Comparison of ENCODE assay signal across 11 cellular contexts in genomic region chr6:105178110-105178509, GRCh38. TPM values are rescaled to one million over a fixed set of nuclear protein-coding genes. Genes with fewer than 3 reads are reported as not detected.
DNase-seq lines count a peak whose midpoint lies in the region; ATAC-seq, FAIRE-seq and TF ChIP-seq lines count a peak whose summit lies in the region.
"Had no signal": no experiment of that assay in that cellular context is flagged by ENCODE, and none has a peak within 500 bp of the region (broad histone marks: within the 10 kb centered on the region; RNA-seq: fewer than 3 reads in every experiment).

No MANE protein-coding gene starts in this region.

- peaks cover 5% of the 10 kb centered on the region for H3K9me3 ChIP-seq in adipocyte (ENCODE audit: control insufficient read depth, low read length)
- no peaks in the 10 kb centered on the region for H3K9me3 ChIP-seq in right cardiac atrium (ENCODE audit: control insufficient read depth, low read length)
- no peaks in the 10 kb centered on the region for H3K9me3 ChIP-seq in thyroid gland

- peak overlapping the region; percentile 88 for H3K9ac ChIP-seq in adipocyte (ENCODE audit: low read length)

- no peaks in the 10 kb centered on the region for H3K36me3 ChIP-seq in adipocyte (ENCODE audit: control insufficient read depth, insufficient read depth, low read length, severe bottlenecking)
- no peaks in the 10 kb centered on the region for H3K36me3 ChIP-seq in thyroid gland

- intact Hi-C loops in right cardiac atrium (cut with DNase I): no loop called here
- intact Hi-C loops in thyroid gland (cut with DNase I): no loop called here

- H3K4me3 ChIP-seq in adipocyte (ENCODE audit: low read length) (peak overlapping the region; percentile 87), right cardiac atrium (ENCODE audit: low read length) (peak overlapping the region; percentile 8), thyroid gland (replicated peaks in 1 of 3) (no peak overlapping the region)

- no peak for TF ChIP-seq CTCF in thyroid gland (IDR thresholded peaks at IDR 0.05)

- H3K27ac ChIP-seq in right cardiac atrium (ENCODE audit: low read length) (no peak overlapping the region), thyroid gland (no peak overlapping the region)
- H3K27ac ChIP-seq: C4-2B had no signal

- WGBS in right cardiac atrium: 36% methylated on average over 1 of the region's 1 CpG
- WGBS in thyroid gland, 2 donors: 68 to 79% methylated on average over 1 of the region's 1 CpG

- FAIRE-seq in H54 (lab: Jason Lieb, UNC): peak; percentile 71
- FAIRE-seq: GM12891 had no signal

- DNase-seq in A172 (ENCODE audit: low spot score) (peak; percentile 79), H54 (ENCODE audit: insufficient read length, low spot score) (peak; percentile 48), adipocyte (ENCODE audit: low read depth) (peak; percentile 73), right cardiac atrium (no peak), GF-D8 (lab: John Stamatoyannopoulos, UW) (no peak), thyroid gland (no peak)
- no peak for DNase-seq in activated T-cell treated with anti-CD3 and anti-CD28 coated beads, Interleukin-2, amount 50 U/mL, for 48 hours

- TF ChIP-seq POLR2A in H54 (IDR thresholded peaks at IDR 0.05; ENCODE audit: low read depth, low read length) (no peak), thyroid gland (IDR thresholded peaks at IDR 0.05) (no peak)

- ATAC-seq in right cardiac atrium (no peak), HG02759 (IDR thresholded peaks at IDR 0.05; ENCODE audit: unreplicated experiment) (no peak)

- no peaks in the 10 kb centered on the region for H3K27me3 ChIP-seq in adipocyte (replicated peaks; ENCODE audit: control insufficient read depth, insufficient read depth, low read length)
- H3K27me3 ChIP-seq in right cardiac atrium (ENCODE audit: control insufficient read depth, insufficient read depth): no peaks in the 10 kb centered on the region
- H3K27me3 ChIP-seq in thyroid gland: no peaks in the 10 kb centered on the region

- H3K4me1 ChIP-seq in adipocyte (ENCODE audit: control insufficient read depth, insufficient read depth, low read length) (peaks cover 12% of the 10 kb centered on the region), right cardiac atrium (ENCODE audit: control insufficient read depth, insufficient read depth, low read length) (peaks cover 2% of the 10 kb centered on the region), thyroid gland (no peaks in the 10 kb centered on the region)

RNA-seq across cellular contexts. Expression of gene POPDC3, which starts 1.7 kb away (rescaled TPM):
- total RNA-seq in A172 (2014; rRNA removed; shearing (Covaris generic)): 29.4 and 45.7 TPM in 2 replicates
- total RNA-seq in right cardiac atrium (10 to 100 TPM; 31.6 to 48.3 (median 41.3) TPM), thyroid gland (under 1 TPM in 1 of 4 donors, not detected in 3; 0.33 TPM)
- 53.2 TPM for polyA plus RNA-seq in right cardiac atrium
- total RNA-seq: activated T-helper 1 cell treated with anti-CD3 and anti-CD28 coated beads, Interleukin-12 subunit alpha, Interleukin-12 subunit beta, Interleukin-2, Interleukin-4 antibody, amounts not matched to agents 30 ng/mL and 10 ng/mL and 1 ng/mL, durations not matched to agents 14 hours and 24 hours and 36 hours had no signal

Comparison
In these comparisons a context has a peak if more than half of its experiments do, and no peak if none do; other contexts are left out.
1. DNase-seq: peak in A172 (single experiment), H54 (single experiment) and adipocyte (single experiment); none in right cardiac atrium (0 of 3), GF-D8 (single experiment), thyroid gland (0 of 2) and activated T-cell treated with anti-CD3 and anti-CD28 coated beads, Interleukin-2, amount 50 U/mL, for 48 hours (0 of 2).
2. H3K4me3 ChIP-seq: peak in adipocyte (single experiment) and right cardiac atrium (single experiment); none in thyroid gland (0 of 3).
3. RNA of gene POPDC3, which starts 1.7 kb away (total RNA-seq): 31.6 to 48.3 TPM in right cardiac atrium and 29.4 to 45.7 TPM in A172; 0.33 TPM in thyroid gland; every median in the first group is over 10 times any median in the second.